In genomic region chr22:45831394-45831793, GRCh38 we compare ENCODE assay signal across 12 cellular contexts.
A peak's percentile ranks its signal among the peaks of the same experiment; 100 is the strongest.
DNase-seq lines count a peak whose midpoint lies in the region; ATAC-seq, FAIRE-seq and TF ChIP-seq lines count a peak whose summit lies in the region.
"Had no signal": no experiment of that assay in that cellular context is flagged by ENCODE, and none has a peak within 500 bp of the region (broad histone marks: within the 10 kb centered on the region; RNA-seq: fewer than 3 reads in every experiment).

No MANE protein-coding gene starts in this region.

- H3K4ac ChIP-seq in mesenchymal stem cell (ENCODE audit: low read depth in 1 of 2, low read length in 2 of 2): peak overlapping the region in 1 of 2 experiments; percentile 53

- H3K18ac ChIP-seq in mesenchymal stem cell (ENCODE audit: low read depth in 1 of 2, low read length in 2 of 2): no peak overlapping the region

- H3K4me3 ChIP-seq in Karpas-422 (ENCODE audit: low read length) (no peak overlapping the region), bronchial epithelial cell (ENCODE audit: low read depth, low read length) (no peak overlapping the region), mesenchymal stem cell (ENCODE audit: insufficient read depth in 1 of 2, low read depth in 1 of 2, low read length in 2 of 2) (no peak overlapping the region)

- peak overlapping the region; percentile 8 for H2AK5ac ChIP-seq in mesenchymal stem cell (ENCODE audit: low read length, severe bottlenecking)

- H3K4me2 ChIP-seq in Karpas-422 (ENCODE audit: low read depth, low read length, poor library complexity, severe bottlenecking): no peak overlapping the region
- H3K4me2 ChIP-seq in mesenchymal stem cell (ENCODE audit: low read length, poor library complexity, severe bottlenecking): no peak overlapping the region

- peak; percentile 65 for DNase-seq in EL
- DNase-seq in Karpas-422: peak; percentile 69
- peak; percentile 39 for DNase-seq in bronchial epithelial cell (ENCODE audit: low read depth)
- DNase-seq in mesenchymal stem cell: no peak
- DNase-seq in NOMO-1 treated with dmso at 0.1 percent for 144 hours (lab: John Stamatoyannopoulos, UW; ENCODE audit: unreplicated experiment): no peak
- no peak for DNase-seq in NCI-H2107 (lab: John Stamatoyannopoulos, UW)
- DNase-seq in HuH-7 (ENCODE audit: low spot score): no peak
- DNase-seq: activated gamma-delta T cell treated with Interleukin-2 at 50 U/mL for 16 hours; NCI-H2081 treated with DMSO at 0.1 percent for 48 hours; stimulated activated CD4-positive, alpha-beta T cell treated with anti-CD3 and anti-CD28 coated beads, Interleukin-4, amount 100 ng/mL, for 4 hours had no signal

- FAIRE-seq in bronchial epithelial cell (lab: Jason Lieb, UNC): no peak
- FAIRE-seq: TTC549 had no signal

- no peak for ATAC-seq in GM21786 (IDR thresholded peaks at IDR 0.05; ENCODE audit: unreplicated experiment)

- H4K91ac ChIP-seq in mesenchymal stem cell (ENCODE audit: low read length): no peak overlapping the region

- H2BK12ac ChIP-seq in mesenchymal stem cell (ENCODE audit: low read length in 2 of 2): peak overlapping the region in 1 of 2 experiments; percentile 63

- H3K27ac ChIP-seq in Karpas-422 (ENCODE audit: low read length) (peak overlapping the region; percentile 84), mesenchymal stem cell (ENCODE audit: low read length, poor library complexity, severe bottlenecking) (peak overlapping the region; percentile 39)

- H3K4me1 ChIP-seq in Karpas-422 (ENCODE audit: low read length) (peaks cover 41% of the 10 kb centered on the region), mesenchymal stem cell (ENCODE audit: control insufficient read depth, insufficient read depth, low read depth, low read length) (peaks cover 6% of the 10 kb centered on the region)

- no peaks in the 10 kb centered on the region for H3K9me2 ChIP-seq in Karpas-422 (replicated peaks; ENCODE audit: insufficient read depth, low read length)

- TF ChIP-seq CTCF in bronchial epithelial cell (IDR thresholded peaks at IDR 0.05; ENCODE audit: insufficient read depth, low read length, severe bottlenecking): peak; percentile 28

- no peak overlapping the region for H3K9ac ChIP-seq in Karpas-422 (ENCODE audit: low read length)
- no peak overlapping the region for H3K9ac ChIP-seq in mesenchymal stem cell (ENCODE audit: low read length)

- H4K20me1 ChIP-seq in Karpas-422 (ENCODE audit: insufficient read depth, low read depth, low read length): no peaks in the 10 kb centered on the region

- peaks cover under 1% of the 10 kb centered on the region; the same call in 1 of the 2 replicates for H3K36me3 ChIP-seq in Karpas-422 (ENCODE audit: insufficient read depth, low read length)
- peaks cover 2% of the 10 kb centered on the region for H3K36me3 ChIP-seq in bronchial epithelial cell (ENCODE audit: control insufficient read depth, insufficient read depth, low read length)
- H3K36me3 ChIP-seq in mesenchymal stem cell (ENCODE audit: control insufficient read depth in 1 of 2, insufficient read depth in 2 of 2, low read depth in 1 of 2, low read length in 2 of 2): peaks cover 19 to 23% of the 10 kb centered on the region in 2 experiments

- H4K8ac ChIP-seq in mesenchymal stem cell (ENCODE audit: low read length): peak overlapping the region; percentile 73

- H3K79me1 ChIP-seq in mesenchymal stem cell (replicated peaks; ENCODE audit: low read length, poor library complexity, severe bottlenecking): peaks cover 30% of the 10 kb centered on the region

- H3K23ac ChIP-seq in mesenchymal stem cell (ENCODE audit: low read length in 2 of 2): no peak overlapping the region

- H2AFZ ChIP-seq in Karpas-422 (ENCODE audit: low read length) (no peak overlapping the region), mesenchymal stem cell (ENCODE audit: low read depth, low read length) (no peak overlapping the region)

- no peak overlapping the region for H3K14ac ChIP-seq in mesenchymal stem cell (ENCODE audit: low read length in 2 of 2)

- H2BK120ac ChIP-seq in mesenchymal stem cell (ENCODE audit: low read depth, low read length): no peak overlapping the region

- no peaks in the 10 kb centered on the region; the same call in 1 of the 2 replicates for H3K79me2 ChIP-seq in Karpas-422 (ENCODE audit: low read length)

- no peaks in the 10 kb centered on the region for H3K9me3 ChIP-seq in Karpas-422 (ENCODE audit: low read length)
- H3K9me3 ChIP-seq in mesenchymal stem cell (ENCODE audit: control insufficient read depth, low read length): no peaks in the 10 kb centered on the region

- no peaks in the 10 kb centered on the region for H3K27me3 ChIP-seq in Karpas-422 (ENCODE audit: low read length)
- no peaks in the 10 kb centered on the region for H3K27me3 ChIP-seq in bronchial epithelial cell (ENCODE audit: control insufficient read depth, insufficient read depth, low read length)
- H3K27me3 ChIP-seq in mesenchymal stem cell (ENCODE audit: control insufficient read depth in 1 of 2, insufficient read depth in 1 of 2, low read length in 2 of 2): no peaks in the 10 kb centered on the region

- WGBS in mesenchymal stem cell: 94% methylated on average over 2 of the region's 2 CpGs

- no peak overlapping the region for H2BK5ac ChIP-seq in mesenchymal stem cell (ENCODE audit: low read depth, low read length, poor library complexity, severe bottlenecking)

- no peak overlapping the region for H2BK15ac ChIP-seq in mesenchymal stem cell (ENCODE audit: low read depth, poor library complexity, severe bottlenecking)

Comparison
In these comparisons a context has a peak if more than half of its experiments do, and no peak if none do; other contexts are left out.
1. DNase-seq: peak in EL (single experiment), Karpas-422 (single experiment) and bronchial epithelial cell (single experiment); none in mesenchymal stem cell (single experiment), NOMO-1 treated with dmso at 0.1 percent for 144 hours (single experiment), NCI-H2107 (single experiment) and HuH-7 (single experiment).